In genomic region chrX:31889028-31889427, GRCh38 we compare ENCODE assay signal across 23 cellular contexts.
DNase-seq lines count a peak whose midpoint lies in the region; ATAC-seq, FAIRE-seq and TF ChIP-seq lines count a peak whose summit lies in the region.
"Had no signal": no experiment of that assay in that cellular context is flagged by ENCODE, and none has a peak within 500 bp of the region (broad histone marks: within the 10 kb centered on the region; RNA-seq: fewer than 3 reads in every experiment).

No MANE protein-coding gene starts in this region.

- CTCF ChIA-PET in HepG2 (lab: Yijun Ruan, JAX; ENCODE audit: low intra/inter-chr PET ratio, low total read pairs): no interaction called here

- H3K4me1 ChIP-seq in liver (ENCODE audit: control insufficient read depth in 4 of 4, insufficient read depth in 4 of 4, low read length in 3 of 4) (peaks cover 0 to 7% (median 4%) of the 10 kb centered on the region in 4 donors), HepG2 (ENCODE audit: insufficient read depth, low read length) (no peaks in the 10 kb centered on the region), small intestine (ENCODE audit: control insufficient read depth in 2 of 2, insufficient read depth in 1 of 2, low read depth in 1 of 2, low read length in 1 of 2) (no peaks in the 10 kb centered on the region)
- H3K4me1 ChIP-seq: BLaER1, Caco-2, HAP-1 had no signal

- H3K27me3 ChIP-seq in liver (ENCODE audit: control insufficient read depth in 4 of 4, insufficient read depth in 4 of 4, low read length in 3 of 4) (no peaks in the 10 kb centered on the region), HepG2 (ENCODE audit: control insufficient read depth in 1 of 2, insufficient read depth in 2 of 2, low read length in 2 of 2) (no peaks in the 10 kb centered on the region), small intestine (ENCODE audit: control insufficient read depth in 2 of 2, insufficient read depth in 2 of 2, low read length in 2 of 2) (no peaks in the 10 kb centered on the region)

- TF ChIP-seq RAD21 in liver (IDR thresholded peaks at IDR 0.05): peak in 1 of 2 donors; percentile 9
- no peak for TF ChIP-seq RAD21 in HepG2 (CRISPR knock-in tag; IDR thresholded peaks at IDR 0.05)

- intact Hi-C loops in HepG2 (cut with micrococcal nuclease; ENCODE audit: unreplicated experiment): no loop called here

- no peak overlapping the region for H3K9ac ChIP-seq in liver (ENCODE audit: low read depth in 1 of 2, low read length in 2 of 2)
- no peak overlapping the region for H3K9ac ChIP-seq in HepG2 (ENCODE audit: insufficient read depth, low read depth, low read length)
- H3K9ac ChIP-seq: BLaER1 had no signal

- TF ChIP-seq EP300 in HepG2 (IDR thresholded peaks at IDR 0.05; ENCODE audit: low read depth in 2 of 2, low read length in 2 of 2): no peak
- no peak for TF ChIP-seq EP300 in HepG2 (CRISPR knock-in tag; IDR thresholded peaks at IDR 0.05; ENCODE audit: borderline replicate concordance)

- H3K4me3 ChIP-seq in liver (ENCODE audit: low read depth in 1 of 3, low read length in 3 of 3) (no peak overlapping the region), HepG2 (replicated peaks in 1 of 3; ENCODE audit: insufficient read depth in 1 of 3, low read depth in 2 of 3, low read length in 3 of 3) (no peak overlapping the region), small intestine (ENCODE audit: low read depth in 1 of 2, low read length in 2 of 2) (no peak overlapping the region)
- H3K4me3 ChIP-seq: BLaER1, HAP-1 had no signal

- DNase-seq in HepG2 (ENCODE audit: low spot score): no peak
- DNase-seq in left lobe of liver (ENCODE audit: low spot score): no peak
- DNase-seq in small intestine: peak; percentile 7
- DNase-seq in activated gamma-delta T cell treated with Interleukin-2 at 50 U/mL for 16 hours: no peak
- DNase-seq in central memory CD4-positive, alpha-beta T cell: no peak
- DNase-seq: Caco-2; CD4-positive, CD25-positive, alpha-beta regulatory T cell; CD8-positive, alpha-beta T cell; DMS153; DND-41; GOT3; HFFc6 had no signal

- H3K27ac ChIP-seq in liver (ENCODE audit: low read depth in 1 of 2, low read length in 2 of 2) (peak overlapping the region in 1 of 2 donors; percentile 53), HepG2 (ENCODE audit: extremely low read length, insufficient read depth, low read length) (no peak overlapping the region), small intestine (ENCODE audit: low read depth in 1 of 2, low read length in 1 of 2) (no peak overlapping the region)
- H3K27ac ChIP-seq: 22Rv1, BLaER1, C4-2B had no signal

- H4K20me1 ChIP-seq in HepG2 (ENCODE audit: insufficient read depth, low read length): no peaks in the 10 kb centered on the region
- H4K20me1 ChIP-seq: BLaER1 had no signal

- H3K9me3 ChIP-seq in liver (ENCODE audit: control insufficient read depth in 4 of 4, low read length in 3 of 4) (no peaks in the 10 kb centered on the region), HepG2 (ENCODE audit: low read length) (no peaks in the 10 kb centered on the region), small intestine (ENCODE audit: control insufficient read depth, low read depth) (no peaks in the 10 kb centered on the region)
- H3K9me3 ChIP-seq: BLaER1, Caco-2, HAP-1 had no signal

- in situ Hi-C loops in HepG2 (cut with HindIII; ENCODE audit: extremely low pct_ligation_motif_present, low pct_unique_long_range_greater_than_20kb): no loop called here

- no peak for ATAC-seq in HepG2
- ATAC-seq in left lobe of liver: peak; percentile 73
- ATAC-seq in HG02588 (IDR thresholded peaks at IDR 0.05; ENCODE audit: unreplicated experiment): no peak
- ATAC-seq: CD8-positive, alpha-beta T cell had no signal

- WGBS in liver: 35% methylated on average over 2 of the region's 2 CpGs
- 3% methylated on average over 2 of the region's 2 CpGs for WGBS in HepG2 (ENCODE audit: low lambda C conversion rate)
- WGBS in small intestine, 3 donors: 17 to 63% (median 23%) methylated on average over 2 of the region's 2 CpGs

- TF ChIP-seq CTCF in liver (IDR thresholded peaks at IDR 0.05; ENCODE audit: low read depth, low read length, missing input control) (no peak), HepG2 (CRISPR knock-in tag; IDR thresholded peaks at IDR 0.05) (no peak)

- POLR2A ChIA-PET in HepG2 (lab: Yijun Ruan, JAX): no interaction called here

- TF ChIP-seq POLR2A in HepG2 (IDR thresholded peaks at IDR 0.05; ENCODE audit: insufficient read depth in 1 of 2, low read depth in 2 of 2, low read length in 2 of 2): no peak

- H2AFZ ChIP-seq in HepG2 (ENCODE audit: low read length): no peak overlapping the region

- H3K79me2 ChIP-seq in HepG2 (ENCODE audit: insufficient read depth, low read length): no peaks in the 10 kb centered on the region

- BruUV-seq in HepG2 (replicated peaks; lab: Mats Ljungman, UMichigan): no TSS peak

- FAIRE-seq in HepG2 (lab: Jason Lieb, UNC) (no peak), colon (lab: Jason Lieb, UNC) (peak; percentile 49), small intestine (lab: Jason Lieb, UNC) (no peak)
- FAIRE-seq: A204.1, G401.6, GM12892, H54 had no signal

- no peak overlapping the region for H3K4me2 ChIP-seq in HepG2 (ENCODE audit: low read depth, low read length)
- H3K4me2 ChIP-seq: BLaER1 had no signal

- H3K36me3 ChIP-seq in liver (ENCODE audit: control insufficient read depth in 4 of 4, insufficient read depth in 3 of 4, low read depth in 1 of 4, low read length in 3 of 4) (no peaks in the 10 kb centered on the region), HepG2 (replicated peaks in 1 of 2; ENCODE audit: control insufficient read depth in 1 of 2, insufficient read depth in 2 of 2, low read length in 2 of 2) (no peaks in the 10 kb centered on the region), small intestine (ENCODE audit: control insufficient read depth in 2 of 2, insufficient read depth in 2 of 2, low read length in 2 of 2) (no peaks in the 10 kb centered on the region)
- H3K36me3 ChIP-seq: BLaER1, HAP-1 had no signal

TF ChIP-seq in liver, 16 proteins besides CTCF, POLR2A, EP300 and RAD21 (continues in another document):
- peak; percentile 48 to 65 for TF ChIP-seq HNF4A (conservative IDR thresholded peaks at IDR 0.05)
- TF ChIP-seq YY1 (IDR thresholded peaks at IDR 0.05): peak; percentile 50
- no peak for TF ChIP-seq JUND (IDR thresholded peaks at IDR 0.05)
- no peak for TF ChIP-seq TAF1 (conservative IDR thresholded peaks at IDR 0.05)
- peak; percentile 63 for TF ChIP-seq FOXA1 (IDR thresholded peaks at IDR 0.05)
- TF ChIP-seq NR2F2 (IDR thresholded peaks at IDR 0.05): no peak
- TF ChIP-seq GABPA (IDR thresholded peaks at IDR 0.05 in 1 of 2, conservative IDR thresholded peaks at IDR 0.05 in 1 of 2): no peak
- TF ChIP-seq FOXA2 (IDR thresholded peaks at IDR 0.05): peak; percentile 80
- TF ChIP-seq RXRA (IDR thresholded peaks at IDR 0.05): peak in 1 of 2 donors; percentile 41
- TF ChIP-seq SP1 (IDR thresholded peaks at IDR 0.05): peak; percentile 62

TF ChIP-seq in HepG2, 621 proteins besides CTCF, POLR2A, EP300 and RAD21:
- no peak for TF ChIP-seq RNF2 (conservative IDR thresholded peaks at IDR 0.05; ENCODE audit: low read depth)
- no peak for TF ChIP-seq PREB (CRISPR knock-in tag; IDR thresholded peaks at IDR 0.05)
- no peak for TF ChIP-seq CERS6 (CRISPR knock-in tag; IDR thresholded peaks at IDR 0.05)
- no peak for TF ChIP-seq ZNF83 (CRISPR knock-in tag; IDR thresholded peaks at IDR 0.05; ENCODE audit: borderline replicate concordance)
- no peak for TF ChIP-seq U2AF2 (IDR thresholded peaks at IDR 0.05; ENCODE audit: low read depth, low read length)
- no peak for TF ChIP-seq ZNF558 (CRISPR knock-in tag; IDR thresholded peaks at IDR 0.05; ENCODE audit: borderline replicate concordance)
- TF ChIP-seq ZNF225 (CRISPR knock-in tag; IDR thresholded peaks at IDR 0.05): no peak
- TF ChIP-seq ZSCAN20 (CRISPR knock-in tag; IDR thresholded peaks at IDR 0.05; ENCODE audit: borderline replicate concordance): no peak
TF ChIP-seq in HepG2: peak in this region for 0.
